16 cellular contexts compared by ENCODE assay signal in the genomic region with DNA sequence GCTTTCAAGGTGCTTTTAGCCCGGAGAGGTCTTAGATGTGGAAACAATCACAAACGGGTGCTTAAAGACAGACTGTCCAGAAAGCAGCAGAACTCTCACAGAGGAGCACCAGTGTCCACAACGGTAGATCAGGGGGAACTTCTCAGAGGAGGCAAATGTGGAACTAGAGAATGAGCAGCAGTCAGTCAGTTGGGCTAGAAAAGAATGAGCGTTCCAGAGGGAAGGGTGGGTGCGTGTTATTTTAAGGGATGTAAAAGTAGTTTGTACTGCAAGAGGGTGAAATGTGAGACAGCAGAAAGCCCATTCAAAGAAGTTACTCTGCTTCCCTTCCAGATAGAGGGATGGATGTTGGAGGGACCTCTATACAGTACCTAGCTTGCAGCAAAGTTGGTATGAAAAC. TPM values are rescaled to one million over a fixed set of nuclear protein-coding genes. Genes with fewer than 3 reads are reported as not detected.
A peak's percentile ranks its signal among the peaks of the same experiment; 100 is the strongest.
DNase-seq lines count a peak whose midpoint lies in the region; ATAC-seq, FAIRE-seq and TF ChIP-seq lines count a peak whose summit lies in the region.
"Had no signal": no experiment of that assay in that cellular context is flagged by ENCODE, and none has a peak within 500 bp of the region (broad histone marks: within the 10 kb centered on the region; RNA-seq: fewer than 3 reads in every experiment).

No MANE protein-coding gene starts in this region.

- no peaks in the 10 kb centered on the region for H3K36me3 Mint-ChIP-seq in GM23338 (ENCODE audit: low read depth)

- H3K36me3 ChIP-seq in GM23338 (ENCODE audit: insufficient read depth) = no peaks in the 10 kb centered on the region
- H3K36me3 ChIP-seq in SK-N-SH (replicated peaks in 1 of 2; ENCODE audit: control insufficient read depth in 1 of 2, insufficient read depth in 2 of 2, low read length in 1 of 2) = peaks cover 0 to 24% of the 10 kb centered on the region in 2 experiments
- no peaks in the 10 kb centered on the region for H3K36me3 ChIP-seq in skeletal muscle satellite cell (ENCODE audit: insufficient read depth, low read length)
- H3K36me3 ChIP-seq in gastrocnemius medialis = no peaks in the 10 kb centered on the region

- H4K20me1 ChIP-seq in GM23338 (replicated peaks; ENCODE audit: insufficient read depth) (no peaks in the 10 kb centered on the region), SK-N-SH (ENCODE audit: insufficient read depth) (no peaks in the 10 kb centered on the region)

- POLR2A ChIA-PET in SK-N-SH (lab: Yijun Ruan, JAX) = no interaction called here

- H3K9me3 Mint-ChIP-seq in GM23338 = no peaks in the 10 kb centered on the region
- H3K9me3 Mint-ChIP-seq: effector memory CD8-positive, alpha-beta T cell; stimulated activated naive CD8-positive, alpha-beta T cell treated with anti-CD3 and anti-CD28 coated beads, Interleukin-15, amount 100 ng/mL, for 72 hours had no signal

- H3K27me3 ChIP-seq in GM23338 (ENCODE audit: insufficient read depth) (no peaks in the 10 kb centered on the region), SK-N-SH (ENCODE audit: insufficient read depth) (no peaks in the 10 kb centered on the region), skeletal muscle satellite cell (ENCODE audit: control insufficient read depth, insufficient read depth, low read length) (no peaks in the 10 kb centered on the region), gastrocnemius medialis (no peaks in the 10 kb centered on the region)

- intact Hi-C loops in gastrocnemius medialis (cut with DNase I; ENCODE audit: low total_unique reads) = loop anchor here (10.0 kb wide), 1 partner anchor 97 kb away; no protein-coding TSS in a partner anchor

- H3K27ac Mint-ChIP-seq in GM23338 = no peak overlapping the region
- H3K27ac Mint-ChIP-seq: effector memory CD8-positive, alpha-beta T cell; stimulated activated naive CD8-positive, alpha-beta T cell treated with anti-CD3 and anti-CD28 coated beads, Interleukin-15, amount 100 ng/mL, for 72 hours had no signal

- TF ChIP-seq RAD21 in SK-N-SH (IDR thresholded peaks at IDR 0.05; ENCODE audit: low read length) = no peak

- TF ChIP-seq POLR2A in GM12891 (IDR thresholded peaks at IDR 0.05; ENCODE audit: low read depth, low read length) = no peak
- no peak for TF ChIP-seq POLR2A in gastrocnemius medialis (IDR thresholded peaks at IDR 0.05)

- no peak for TF ChIP-seq EP300 in SK-N-SH (IDR thresholded peaks at IDR 0.05; ENCODE audit: borderline replicate concordance in 1 of 2, low read depth in 1 of 2, low read length in 1 of 2)

- CTCF ChIA-PET in SK-N-SH (lab: Yijun Ruan, JAX) = no interaction called here

- no peaks in the 10 kb centered on the region for H3K27me3 Mint-ChIP-seq in GM23338 (ENCODE audit: insufficient read depth, low read depth, poor library complexity)

- H3F3A ChIP-seq in GM23338 (replicated peaks; ENCODE audit: low read depth) (no peaks in the 10 kb centered on the region), SK-N-SH (replicated peaks; ENCODE audit: insufficient read depth) (peaks cover 51% of the 10 kb centered on the region)

- H3K4me1 ChIP-seq in GM23338 (ENCODE audit: insufficient read depth) (peaks cover 13% of the 10 kb centered on the region; the same call in 1 of the 2 replicates), SK-N-SH (ENCODE audit: control insufficient read depth in 1 of 2, insufficient read depth in 2 of 2, low read depth in 1 of 2, low read length in 1 of 2) (peaks cover 62 to 79% of the 10 kb centered on the region in 2 experiments), skeletal muscle satellite cell (ENCODE audit: control insufficient read depth, insufficient read depth, low read length) (peaks cover 68% of the 10 kb centered on the region), gastrocnemius medialis (peaks cover 2 to 9% of the 10 kb centered on the region in 2 donors)

- H3K4me3 Mint-ChIP-seq in GM23338 = no peak overlapping the region
- H3K4me3 Mint-ChIP-seq: effector memory CD8-positive, alpha-beta T cell; stimulated activated naive CD8-positive, alpha-beta T cell treated with anti-CD3 and anti-CD28 coated beads, Interleukin-15, amount 100 ng/mL, for 72 hours had no signal

- H3K4me1 Mint-ChIP-seq in GM23338 = peaks cover 18% of the 10 kb centered on the region; the same call in 2 of the 3 replicates
- H3K4me1 Mint-ChIP-seq: stimulated activated naive CD8-positive, alpha-beta T cell treated with anti-CD3 and anti-CD28 coated beads, Interleukin-15, amount 100 ng/mL, for 72 hours had no signal

- H3K4me2 ChIP-seq in GM23338 (no peak overlapping the region), SK-N-SH (peak overlapping the region; percentile 53), skeletal muscle satellite cell (ENCODE audit: low read length) (peak overlapping the region; percentile 59)

- in situ Hi-C loops in gastrocnemius medialis (cut with MboI; ENCODE audit: low sequenced_read_pairs in 4 of 4) = loop anchor here in 3 of 4 donors (5.0 to 10.0 kb wide), 3 partner anchors 295 to 317 kb away; no protein-coding TSS in a partner anchor

- TF ChIP-seq CTCF in GM23338 (conservative IDR thresholded peaks at IDR 0.05; ENCODE audit: low read depth in 2 of 2) (no peak), SK-N-SH (IDR thresholded peaks at IDR 0.05) (no peak), gastrocnemius medialis (IDR thresholded peaks at IDR 0.05 in 4 of 5, conservative IDR thresholded peaks at IDR 0.05 in 1 of 5) (no peak)

- ATAC-seq in GM23338 (no peak), gastrocnemius medialis (no peak)
- ATAC-seq: effector memory CD8-positive, alpha-beta T cell; stimulated activated naive CD8-positive, alpha-beta T cell treated with anti-CD3 and anti-CD28 coated beads, Interleukin-15, amount 100 ng/mL, for 72 hours had no signal

- FAIRE-seq in GM12891 (lab: Jason Lieb, UNC) = no peak

- no peaks in the 10 kb centered on the region for H3K79me2 ChIP-seq in GM23338 (replicated peaks; ENCODE audit: insufficient read depth)
- peaks cover 44% of the 10 kb centered on the region for H3K79me2 ChIP-seq in SK-N-SH (ENCODE audit: insufficient read depth)

- H3K9me3 ChIP-seq in SK-N-SH (no peaks in the 10 kb centered on the region), skeletal muscle satellite cell (replicated peaks; ENCODE audit: low read length) (no peaks in the 10 kb centered on the region), gastrocnemius medialis (no peaks in the 10 kb centered on the region)

- H3K9me2 ChIP-seq in GM23338 (ENCODE audit: insufficient read depth) (no peaks in the 10 kb centered on the region), SK-N-SH (no peaks in the 10 kb centered on the region)

- H3K4me3 ChIP-seq in GM23338 (no peak overlapping the region), SK-N-SH (ENCODE audit: low read depth in 2 of 2, low read length in 1 of 2) (peak overlapping the region in 1 of 2 experiments; percentile 6; a peak in 1 of 4 replicates), skeletal muscle satellite cell (ENCODE audit: low read length) (no peak overlapping the region), gastrocnemius medialis (no peak overlapping the region)

- DNase-seq in GM23338 (ENCODE audit: low spot score) (no peak), SK-N-SH (no peak), fibroblast of the conjunctiva (ENCODE audit: low read depth) (peak; percentile 18), GM12891 (ENCODE audit: insufficient read length, low spot score) (no peak), NOMO-1 treated with DMSO at 0.1 percent for 48 hours (lab: John Stamatoyannopoulos, UW; ENCODE audit: unreplicated experiment) (no peak), gastrocnemius medialis (no peak)
- no peak for DNase-seq in activated CD4-positive, CD25-positive, alpha-beta regulatory T cell treated with anti-CD3 and anti-CD28 coated beads, Interleukin-2, amount 50 U/mL, for 72 hours
- DNase-seq: DND-41; effector memory CD8-positive, alpha-beta T cell; mesendoderm; NCI-H1105 treated with DMSO at 0.1 percent for 48 hours; NCI-H2227 treated with DMSO at 0.1 percent for 48 hours; stimulated activated naive CD8-positive, alpha-beta T cell treated with anti-CD3 and anti-CD28 coated beads, Interleukin-15, amount 100 ng/mL, for 72 hours; SW 1271 had no signal

- WGBS in SK-N-SH (ENCODE audit: low lambda C conversion rate) = 37% methylated on average over 5 of the region's 5 CpGs

- H2AFZ ChIP-seq in GM23338 = 0 out of 2 replicates have a peak overlapping the region, but pooled peaks have one; percentile 38
- 0 out of 2 replicates have a peak overlapping the region, but pooled peaks have one; percentile 1 for H2AFZ ChIP-seq in SK-N-SH (ENCODE audit: low read depth)

- H3K9ac ChIP-seq in SK-N-SH = peak overlapping the region; percentile 70
- H3K9ac ChIP-seq in skeletal muscle satellite cell (ENCODE audit: low read depth, low read length) = peak overlapping the region; percentile 76

- H3K27ac ChIP-seq in GM23338 (ENCODE audit: low read depth) = no peak overlapping the region
- H3K27ac ChIP-seq in SK-N-SH (ENCODE audit: low read depth in 2 of 2, low read length in 1 of 2) = peak overlapping the region; percentile 95 to 99
- H3K27ac ChIP-seq in gastrocnemius medialis = no peak overlapping the region
- H3K27ac ChIP-seq: C4-2B had no signal

TF ChIP-seq in GM23338, 12 proteins besides CTCF, POLR2A, EP300 and RAD21 (continues in another document):
- no peak for TF ChIP-seq NANOG (IDR thresholded peaks at IDR 0.05; ENCODE audit: borderline replicate concordance)
- no peak for TF ChIP-seq ZNF331 (CRISPR knock-in tag; IDR thresholded peaks at IDR 0.05; ENCODE audit: low read depth)

TF ChIP-seq in SK-N-SH, 30 proteins besides CTCF, POLR2A, EP300 and RAD21 (continues in another document):
- no peak for TF ChIP-seq SMC3 (IDR thresholded peaks at IDR 0.05; ENCODE audit: low read depth, low read length)

TF ChIP-seq in GM12891, 5 proteins besides CTCF, POLR2A, EP300 and RAD21:
- TF ChIP-seq POU2F2 (IDR thresholded peaks at IDR 0.05; ENCODE audit: low read depth, low read length) = no peak
- TF ChIP-seq TAF1 (IDR thresholded peaks at IDR 0.05; ENCODE audit: low read depth, low read length) = no peak
- TF ChIP-seq POLR2AphosphoS5 (IDR thresholded peaks at IDR 0.05; ENCODE audit: low read depth, low read length) = no peak
- TF ChIP-seq PAX5 (IDR thresholded peaks at IDR 0.05; ENCODE audit: insufficient read depth, low read length, severe bottlenecking) = no peak
- TF ChIP-seq SPI1 (IDR thresholded peaks at IDR 0.05; ENCODE audit: low read depth, low read length) = no peak

RNA-seq across cellular contexts. Expression of a gene that starts 30.9 kb away (rescaled TPM):
- 42.7 and 48.3 TPM in 2 replicates for total RNA-seq in GM23338 (2014; rRNA removed; shearing (Covaris generic))
- 18.4 and 23.4 TPM in 2 replicates for polyA plus RNA-seq in GM23338 (2016; fragmentation: Nextera tagmentation; extraction: Ambion mirVana)
- polyA plus RNA-seq in SK-N-SH (2012; rRNA removed) = 260 and 290 TPM in 2 replicates
- 353 and 366 TPM in 2 replicates for polyA plus RNA-seq in SK-N-SH (2012; cell fraction: cytosol; rRNA removed)
- 151 and 170 TPM in 2 replicates for polyA plus RNA-seq in SK-N-SH (2012; cell fraction: nucleus; rRNA removed)
- 1.1 and 1.5 TPM in 2 replicates for total RNA-seq in skeletal muscle satellite cell (2012; rRNA removed)
- 2.7 TPM for polyA plus RNA-seq in GM12891 (2012; ENCODE audit: low read depth, missing spikeins)
- total RNA-seq in gastrocnemius medialis = 100 to 1,000 TPM in 3 of 4 donors, 10 to 100 TPM in 1; 71.2 to 195 (median 158) TPM

Comparison
In these comparisons a context has a peak if more than half of its experiments do, and no peak if none do; other contexts are left out.
1. H3K27ac ChIP-seq: peak in SK-N-SH (2 of 2); none in GM23338 (single experiment) and gastrocnemius medialis (0 of 4).